ENCODE assay signal across 1 cellular context in genomic region chr14:55446127-55446736, GRCh38.
TF ChIP-seq lines count a peak whose summit lies in the region.

No MANE protein-coding gene starts in this region.

TF ChIP-seq in HEK293, 187 proteins besides CTCF, POLR2A, EP300 and RAD21 (continued from another document):
- TF ChIP-seq REST (tag by site-specific recombination; IDR thresholded peaks at IDR 0.05) (no peak), ZNF121 (tag by site-specific recombination; IDR thresholded peaks at IDR 0.05) (no peak), ZNF658 (tag by site-specific recombination; IDR thresholded peaks at IDR 0.05) (no peak), BCL11A (tag by site-specific recombination; IDR thresholded peaks at IDR 0.05; ENCODE audit: low read depth) (no peak), HOXC10 (CRISPR knock-in tag; IDR thresholded peaks at IDR 0.05) (no peak), GLI4 (tag by site-specific recombination; IDR thresholded peaks at IDR 0.05) (no peak), IKZF3 (tag by site-specific recombination; IDR thresholded peaks at IDR 0.05) (no peak), ZNF366 (tag by site-specific recombination; conservative IDR thresholded peaks at IDR 0.05) (peak; percentile 53), ZNF433 (tag by site-specific recombination; IDR thresholded peaks at IDR 0.05; ENCODE audit: low read depth) (no peak), ZNF23 (tag by site-specific recombination; IDR thresholded peaks at IDR 0.05; ENCODE audit: borderline replicate concordance) (no peak), ZNF529 (tag by site-specific recombination; IDR thresholded peaks at IDR 0.05; ENCODE audit: insufficient replicate concordance) (no peak), SP3 (tag by site-specific recombination; IDR thresholded peaks at IDR 0.05) (no peak), ZNF610 (tag by site-specific recombination; IDR thresholded peaks at IDR 0.05; ENCODE audit: borderline replicate concordance) (no peak), PRDM10 (tag by site-specific recombination; IDR thresholded peaks at IDR 0.05) (peak; percentile 93), WT1 (tag by site-specific recombination; IDR thresholded peaks at IDR 0.05) (no peak), ZNF174 (tag by site-specific recombination; IDR thresholded peaks at IDR 0.05) (no peak), ZNF266 (tag by site-specific recombination; IDR thresholded peaks at IDR 0.05; ENCODE audit: low read depth) (no peak), SP2 (tag by site-specific recombination; IDR thresholded peaks at IDR 0.05) (no peak), RBAK (tag by site-specific recombination; IDR thresholded peaks at IDR 0.05) (no peak), ZNF114 (tag by site-specific recombination; IDR thresholded peaks at IDR 0.05) (no peak), ZNF132 (tag by site-specific recombination; IDR thresholded peaks at IDR 0.05; ENCODE audit: borderline replicate concordance) (no peak), PRDM1 (tag by site-specific recombination; IDR thresholded peaks at IDR 0.05) (peak; percentile 63), ZNF214 (tag by site-specific recombination; IDR thresholded peaks at IDR 0.05; ENCODE audit: borderline replicate concordance) (no peak), PBX3 (CRISPR knock-in tag; IDR thresholded peaks at IDR 0.05) (no peak), ZFHX2 (tag by site-specific recombination; conservative IDR thresholded peaks at IDR 0.05) (no peak), ZNF549 (tag by site-specific recombination; IDR thresholded peaks at IDR 0.05) (no peak), ZNF623 (tag by site-specific recombination; IDR thresholded peaks at IDR 0.05) (no peak), ZNF660 (tag by site-specific recombination; IDR thresholded peaks at IDR 0.05) (peak; percentile 48; the same call in 1 of the 2 replicates), ZBTB6 (tag by site-specific recombination; IDR thresholded peaks at IDR 0.05) (no peak), ZNF670 (tag by site-specific recombination; IDR thresholded peaks at IDR 0.05; ENCODE audit: low read depth) (no peak), ZNF404 (tag by site-specific recombination; IDR thresholded peaks at IDR 0.05) (no peak), PRDM2 (tag by site-specific recombination; IDR thresholded peaks at IDR 0.05; ENCODE audit: borderline replicate concordance) (no peak), ZNF488 (tag by site-specific recombination; IDR thresholded peaks at IDR 0.05) (no peak), ZNF514 (tag by site-specific recombination; IDR thresholded peaks at IDR 0.05) (no peak), ZNF626 (tag by site-specific recombination; IDR thresholded peaks at IDR 0.05) (no peak), ZSCAN23 (tag by site-specific recombination; IDR thresholded peaks at IDR 0.05) (no peak), ZNF350 (tag by site-specific recombination; IDR thresholded peaks at IDR 0.05) (no peak), GFI1B (tag by site-specific recombination; IDR thresholded peaks at IDR 0.05) (no peak), ZNF544 (tag by site-specific recombination; IDR thresholded peaks at IDR 0.05) (no peak), TCF7L2 (IDR thresholded peaks at IDR 0.05; ENCODE audit: borderline replicate concordance, low read depth, low read length) (no peak), PATZ1 (tag by site-specific recombination; IDR thresholded peaks at IDR 0.05) (peak; percentile 31; the same call in 1 of the 2 replicates), ZFP3 (tag by site-specific recombination; IDR thresholded peaks at IDR 0.05; ENCODE audit: low read depth) (no peak), ZNF449 (tag by site-specific recombination; IDR thresholded peaks at IDR 0.05) (no peak)
